10 cellular contexts compared by ENCODE assay signal in the genomic region with DNA sequence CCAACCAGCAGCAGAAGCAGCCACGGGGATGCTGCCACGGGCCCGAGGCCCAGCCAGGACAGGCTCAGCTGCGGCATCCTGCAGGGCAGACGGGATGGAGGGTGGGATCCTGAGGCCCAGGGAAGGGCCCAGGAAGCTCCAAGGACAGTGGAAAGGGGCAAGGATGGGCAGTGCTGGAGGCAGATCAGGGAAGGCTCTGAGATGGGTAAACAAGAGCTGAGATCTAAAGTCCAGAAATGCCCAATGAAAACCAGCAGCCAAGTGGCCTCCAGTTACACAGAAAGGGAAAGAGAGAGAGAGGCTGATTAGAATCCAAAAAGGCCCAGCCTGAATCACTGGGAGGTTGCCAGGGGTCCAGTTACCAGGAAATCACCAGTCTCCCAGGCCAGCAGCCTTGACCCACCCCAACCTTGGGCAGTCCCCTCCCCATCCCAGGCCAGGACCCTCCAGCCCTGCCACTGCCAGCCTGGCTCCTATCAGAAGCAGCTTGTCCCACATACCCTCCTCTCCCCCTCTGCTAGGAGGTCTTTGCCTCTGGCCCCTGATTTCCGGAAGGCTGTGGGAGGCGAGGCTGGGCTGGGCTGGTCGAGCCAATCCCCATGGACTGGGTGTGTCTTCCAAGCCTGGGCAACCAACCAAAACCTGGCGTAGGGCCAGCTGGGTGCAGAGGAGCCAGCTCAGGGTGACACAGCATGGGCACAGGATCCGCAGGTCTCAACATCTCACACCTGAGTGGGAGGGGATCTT. TPM values are rescaled to one million over a fixed set of nuclear protein-coding genes. Genes with fewer than 3 reads are reported as not detected.
DNase-seq lines count a peak whose midpoint lies in the region; ATAC-seq, FAIRE-seq and TF ChIP-seq lines count a peak whose summit lies in the region.
"Had no signal": no experiment of that assay in that cellular context is flagged by ENCODE, and none has a peak within 500 bp of the region (broad histone marks: within the 10 kb centered on the region; RNA-seq: fewer than 3 reads in every experiment).

A gene with protein sequence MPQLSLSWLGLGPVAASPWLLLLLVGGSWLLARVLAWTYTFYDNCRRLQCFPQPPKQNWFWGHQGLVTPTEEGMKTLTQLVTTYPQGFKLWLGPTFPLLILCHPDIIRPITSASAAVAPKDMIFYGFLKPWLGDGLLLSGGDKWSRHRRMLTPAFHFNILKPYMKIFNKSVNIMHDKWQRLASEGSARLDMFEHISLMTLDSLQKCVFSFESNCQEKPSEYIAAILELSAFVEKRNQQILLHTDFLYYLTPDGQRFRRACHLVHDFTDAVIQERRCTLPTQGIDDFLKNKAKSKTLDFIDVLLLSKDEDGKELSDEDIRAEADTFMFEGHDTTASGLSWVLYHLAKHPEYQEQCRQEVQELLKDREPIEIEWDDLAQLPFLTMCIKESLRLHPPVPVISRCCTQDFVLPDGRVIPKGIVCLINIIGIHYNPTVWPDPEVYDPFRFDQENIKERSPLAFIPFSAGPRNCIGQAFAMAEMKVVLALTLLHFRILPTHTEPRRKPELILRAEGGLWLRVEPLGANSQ (minus strand): TSS at position 198 of the 747 bp plus-strand sequence. CDS start 121 bp downstream, at position 77.

- intact Hi-C loops in mucosa of descending colon (cut with DNase I, micrococcal nuclease) = no loop called here

- H3K4me3 Mint-ChIP-seq in glutamatergic neuron (ENCODE audit: unreplicated experiment) = no peak within 1 kb of the TSS
- H3K4me3 Mint-ChIP-seq in activated T-cell treated with anti-CD3 and anti-CD28 coated beads, Interleukin-2, amount 50 U/mL, for 4 hours = no peak within 1 kb of the TSS
- H3K4me3 Mint-ChIP-seq: naive B cell had no signal

- no peak for TF ChIP-seq CTCF in NB4 (IDR thresholded peaks at IDR 0.05; ENCODE audit: low read depth, low read length)
- TF ChIP-seq CTCF in bronchial epithelial cell (IDR thresholded peaks at IDR 0.05; ENCODE audit: insufficient read depth, low read length, severe bottlenecking) = no peak
- TF ChIP-seq CTCF in mucosa of descending colon (IDR thresholded peaks at IDR 0.05) = no peak
- TF ChIP-seq CTCF in glutamatergic neuron (IDR thresholded peaks at IDR 0.05; ENCODE audit: partially characterized antibody, unreplicated experiment) = no peak

- no peaks in the 10 kb centered on the region for H3K4me1 Mint-ChIP-seq in glutamatergic neuron (ENCODE audit: low read depth, unreplicated experiment)
- no peaks in the 10 kb centered on the region for H3K4me1 Mint-ChIP-seq in activated T-cell treated with anti-CD3 and anti-CD28 coated beads, Interleukin-2, amount 50 U/mL, for 4 hours (ENCODE audit: low read depth)

- no peaks in the 10 kb centered on the region for H3K9me3 ChIP-seq in mucosa of descending colon

- peaks cover 13% of the 10 kb centered on the region for H3K27me3 Mint-ChIP-seq in glutamatergic neuron (ENCODE audit: unreplicated experiment)
- peaks cover 16% of the 10 kb centered on the region for H3K27me3 Mint-ChIP-seq in activated T-cell treated with anti-CD3 and anti-CD28 coated beads, Interleukin-2, amount 50 U/mL, for 4 hours (ENCODE audit: low read depth)

- no peaks in the 10 kb centered on the region for H3K4me1 ChIP-seq in mucosa of descending colon (ENCODE audit: low read depth)

- H3K36me3 ChIP-seq in bronchial epithelial cell (ENCODE audit: control insufficient read depth, insufficient read depth, low read length) = peaks cover 1% of the 10 kb centered on the region
- no peaks in the 10 kb centered on the region for H3K36me3 ChIP-seq in mucosa of descending colon (ENCODE audit: low read depth)

- DNase-seq in COLO668 (lab: John Stamatoyannopoulos, UW; ENCODE audit: unreplicated experiment) (peak; percentile 15), NB4 (ENCODE audit: low read depth) (peak; percentile 17), bronchial epithelial cell (ENCODE audit: low read depth) (peak; percentile 86), mucosa of descending colon (peak; percentile 88 to 90 (median 89)), glutamatergic neuron (no peak), COLO829 (ENCODE audit: low spot score) (no peak)
- no peak for DNase-seq in activated T-cell treated with anti-CD3 and anti-CD28 coated beads, Interleukin-2, amount 50 U/mL, for 4 hours
- DNase-seq: activated CD4-positive, alpha-beta T cell treated with anti-CD3 and anti-CD28 coated beads, Interleukin-2, amount 50 U/mL, for 4 hours; naive B cell had no signal

- peaks cover 6% of the 10 kb centered on the region for H3K36me3 Mint-ChIP-seq in glutamatergic neuron (ENCODE audit: unreplicated experiment)
- no peaks in the 10 kb centered on the region for H3K36me3 Mint-ChIP-seq in activated T-cell treated with anti-CD3 and anti-CD28 coated beads, Interleukin-2, amount 50 U/mL, for 4 hours (ENCODE audit: insufficient read depth)
- H3K36me3 Mint-ChIP-seq: naive B cell had no signal

- peak; percentile 96 for ATAC-seq in mucosa of descending colon
- ATAC-seq in GM21737 (IDR thresholded peaks at IDR 0.05; ENCODE audit: unreplicated experiment) = no peak
- ATAC-seq in activated T-cell treated with anti-CD3 and anti-CD28 coated beads, Interleukin-2, amount 50 U/mL, for 4 hours = no peak

- H3K27me3 ChIP-seq in bronchial epithelial cell (ENCODE audit: control insufficient read depth, insufficient read depth, low read length) = no peaks in the 10 kb centered on the region

- H3K9me3 Mint-ChIP-seq in glutamatergic neuron (ENCODE audit: unreplicated experiment) = peaks cover 11% of the 10 kb centered on the region
- H3K9me3 Mint-ChIP-seq in activated T-cell treated with anti-CD3 and anti-CD28 coated beads, Interleukin-2, amount 50 U/mL, for 4 hours = peaks cover 2% of the 10 kb centered on the region

- no peak within 1 kb of the TSS for H3K4me3 ChIP-seq in NB4 (ENCODE audit: low read depth, low read length)
- H3K4me3 ChIP-seq in bronchial epithelial cell (ENCODE audit: low read depth, low read length) = peak within 1 kb of the TSS; percentile 17
- H3K4me3 ChIP-seq in mucosa of descending colon = no peak within 1 kb of the TSS

- no peak for TF ChIP-seq POLR2A in NB4 (IDR thresholded peaks at IDR 0.05; ENCODE audit: extremely low read depth, insufficient read length)

- no peak for FAIRE-seq in bronchial epithelial cell (lab: Jason Lieb, UNC)

- no peak within 1 kb of the TSS for H3K27ac Mint-ChIP-seq in glutamatergic neuron (ENCODE audit: unreplicated experiment)
- H3K27ac Mint-ChIP-seq: naive B cell had no signal

RNA-seq across cellular contexts. Expression of the gene that starts here (rescaled TPM):
- total RNA-seq in bronchial epithelial cell = 0.79 and 2.7 TPM in 2 replicates
- 10 to 100 TPM in 1 of 3 donors, 1 to 10 TPM in 2; 2.1 to 13.1 (median 8.8) TPM for total RNA-seq in mucosa of descending colon
- not detected for total RNA-seq in glutamatergic neuron (ENCODE audit: unreplicated experiment)
- total RNA-seq in activated T-cell treated with anti-CD3 and anti-CD28 coated beads, Interleukin-2, amount 50 U/mL, for 4 hours = under 1 TPM; 0.05 to 0.14 (median 0.08) TPM

Comparison
In these comparisons a context has a peak if more than half of its experiments do, and no peak if none do; other contexts are left out.
1. DNase-seq: peak in COLO668 (single experiment), NB4 (single experiment), bronchial epithelial cell (single experiment) and mucosa of descending colon (3 of 3); none in glutamatergic neuron (single experiment), activated T-cell treated with anti-CD3 and anti-CD28 coated beads, Interleukin-2, amount 50 U/mL, for 4 hours (single experiment) and COLO829 (single experiment).